ENCODE assay signal across 31 cellular contexts in the genomic region with DNA sequence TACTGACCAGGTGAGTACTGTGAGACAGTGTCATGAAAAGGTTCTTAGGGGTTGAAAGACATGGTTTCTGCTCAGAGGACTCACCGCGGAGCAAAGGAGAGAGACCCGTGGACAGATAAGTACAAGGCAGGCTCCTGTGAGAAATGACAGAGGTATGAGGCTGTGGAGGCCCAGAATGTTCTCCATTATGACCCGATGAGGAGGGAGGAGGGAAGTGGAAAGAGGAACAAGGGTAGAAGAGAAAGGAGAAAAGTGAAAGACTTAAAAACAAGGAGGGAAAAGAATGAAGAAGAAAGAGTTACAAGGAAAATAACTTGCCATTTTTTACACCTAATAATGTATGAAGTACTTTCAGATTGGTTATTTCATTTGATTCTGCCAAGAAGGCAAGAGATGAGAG.
"Had no signal": no experiment of that assay in that cellular context is flagged by ENCODE, and none has a peak within 500 bp of the region (broad histone marks: within the 10 kb centered on the region; RNA-seq: fewer than 3 reads in every experiment).

No MANE protein-coding gene starts in this region.

- H3K36me3 ChIP-seq: adrenal gland, colonic mucosa, gastrocnemius medialis, ovary, sigmoid colon, thoracic aorta, vagina had no signal

- DNase-seq: activated CD4-positive, alpha-beta memory T cell treated with anti-CD3 and anti-CD28 coated beads for 36 hours; activated CD4-positive, alpha-beta T cell treated with anti-CD3 and anti-CD28 coated beads, Interleukin-2, amount 10 ng/mL, durations not matched to agents 24 days and 14 days; activated CD4-positive, CD25-positive, alpha-beta regulatory T cell treated with anti-CD3 and anti-CD28 coated beads, Interleukin-2, amount 50 U/mL, for 72 hours; activated CD8-positive, alpha-beta memory T cell treated with anti-CD3 and anti-CD28 coated beads, Interleukin-2, amount 50 U/mL, for 4 hours; activated effector memory CD4-positive, alpha-beta T cell treated with anti-CD3 and anti-CD28 coated beads, Interleukin-2, amount 50 U/mL, for 16 hours; activated naive CD4-positive, alpha-beta T cell treated with anti-CD3 and anti-CD28 coated beads for 36 hours; activated naive CD8-positive, alpha-beta T cell treated with anti-CD3 and anti-CD28 coated beads for 36 hours; activated T-cell treated with anti-CD3 and anti-CD28 coated beads, Interleukin-2, amount 50 U/mL, for 1 hour; adrenal gland; aorta; body of pancreas; cerebellar nuclear complex; colonic mucosa; dorsolateral prefrontal cortex; effector memory CD4-positive, alpha-beta T cell; erythroblast; gastrocnemius medialis; islet precursor cell; left ventricle myocardium superior; midbrain; naive thymus-derived CD4-positive, alpha-beta T cell; ovary; psoas muscle; sigmoid colon; small intestine; stimulated activated CD4-positive, alpha-beta T cell treated with anti-CD3 and anti-CD28 coated beads, Interleukin-4, amount 100 ng/mL, for 24 hours; T1000 had no signal

- H3K4me3 ChIP-seq: adrenal gland, body of pancreas, colonic mucosa, dorsolateral prefrontal cortex, gastrocnemius medialis, hepatocyte, ovary, psoas muscle, sigmoid colon, thoracic aorta, vagina had no signal

- H3K27ac ChIP-seq: adrenal gland, body of pancreas, colonic mucosa, hepatocyte, ovary, psoas muscle, sigmoid colon, thoracic aorta, vagina had no signal

- H3K27me3 ChIP-seq: adrenal gland, body of pancreas, colonic mucosa, dorsolateral prefrontal cortex, gastrocnemius medialis, hepatocyte, ovary, sigmoid colon, vagina had no signal

- H3K9me3 ChIP-seq: adrenal gland, body of pancreas, colonic mucosa, gastrocnemius medialis, ovary, psoas muscle, sigmoid colon, thoracic aorta, vagina had no signal

- ATAC-seq: body of pancreas; left ventricle myocardium superior; naive thymus-derived CD4-positive, alpha-beta T cell; stimulated activated effector memory CD8-positive, alpha-beta T cell treated with anti-CD3 and anti-CD28 coated beads, Interleukin-12 subunit alpha, Interleukin-12 subunit beta, amount 100 ng/mL, for 72 hours had no signal

- H3K4me1 ChIP-seq: adrenal gland, colonic mucosa, sigmoid colon, vagina had no signal
